11 cellular contexts compared by ENCODE assay signal in genomic region chr20:24727795-24728194, GRCh38.
"Had no signal": no experiment of that assay in that cellular context is flagged by ENCODE, and none has a peak within 500 bp of the region (broad histone marks: within the 10 kb centered on the region; RNA-seq: fewer than 3 reads in every experiment).

No MANE protein-coding gene starts in this region.

- H3K9me3 ChIP-seq: HAP-1 had no signal

- ATAC-seq: GM23338, HCT116 had no signal

- H3K27ac ChIP-seq: GM23248 had no signal

- H3K9ac ChIP-seq: GM23248 had no signal

- H3K4me3 Mint-ChIP-seq: GM23338, H9, HFFc6 had no signal

- FAIRE-seq: H1, H54 had no signal

- H3K4me2 ChIP-seq: GM23338 had no signal

- H3K4me1 ChIP-seq: HAP-1 had no signal

- H3K36me3 ChIP-seq: HAP-1 had no signal

- H3K27ac Mint-ChIP-seq: GM23338, H9, HFFc6 had no signal

- H3K4me3 ChIP-seq: GM23248, GM23338, HAP-1 had no signal

- H3K9me3 Mint-ChIP-seq: GM23338, H9, HFFc6 had no signal

- H2AFZ ChIP-seq: GM23248, GM23338 had no signal

- H3K4me1 Mint-ChIP-seq: H9 had no signal

- DNase-seq: GM23248, GOT3, H7, H9, HCEC 1CT, HFFc6 had no signal
